In genomic region chr7:585229-585711, GRCh38 we compare ENCODE assay signal across 9 cellular contexts.
DNase-seq lines count a peak whose midpoint lies in the region; ATAC-seq and FAIRE-seq lines count a peak whose summit lies in the region.
"Had no signal": no experiment of that assay in that cellular context is flagged by ENCODE, and none has a peak within 500 bp of the region (broad histone marks: within the 10 kb centered on the region; RNA-seq: fewer than 3 reads in every experiment).

No MANE protein-coding gene starts in this region.

- peak; percentile 18 for FAIRE-seq in GM18507 (lab: Jason Lieb, UNC)

- no peak for DNase-seq in GM18507 (ENCODE audit: extremely low spot score, insufficient read length, low read depth)
- DNase-seq in activated effector memory CD4-positive, alpha-beta T cell treated with Interleukin-2 at 50 U/mL for 16 hours: peak; percentile 28
- DNase-seq in stimulated activated CD4-positive, alpha-beta T cell treated with anti-CD3 and anti-CD28 coated beads, Interleukin-1b, Interleukin-23, amount 100 ng/mL, for 4 hours (ENCODE audit: low read depth in 2 of 2): peak; percentile 49 to 56
- no peak for DNase-seq in foreskin melanocyte
- DNase-seq in NCI-H510A (lab: John Stamatoyannopoulos, UW): no peak
- DNase-seq: NCI-H2029 treated with DMSO at 0.1 percent for 48 hours had no signal

- peak; percentile 85 for ATAC-seq in HG03520 (IDR thresholded peaks at IDR 0.05; ENCODE audit: unreplicated experiment)
- ATAC-seq in HG02588 (IDR thresholded peaks at IDR 0.05; ENCODE audit: unreplicated experiment): no peak
- ATAC-seq in GM19463 (IDR thresholded peaks at IDR 0.05; ENCODE audit: unreplicated experiment): no peak

Comparison
In these comparisons a context has a peak if more than half of its experiments do, and no peak if none do; other contexts are left out.
1. DNase-seq: peak in activated effector memory CD4-positive, alpha-beta T cell treated with Interleukin-2 at 50 U/mL for 16 hours (single experiment) and stimulated activated CD4-positive, alpha-beta T cell treated with anti-CD3 and anti-CD28 coated beads, Interleukin-1b, Interleukin-23, amount 100 ng/mL, for 4 hours (2 of 2); none in GM18507 (single experiment), foreskin melanocyte (single experiment) and NCI-H510A (single experiment).